ENCODE assay signal across 18 cellular contexts in genomic region chr5:124665625-124666024, GRCh38.
"Had no signal": no experiment of that assay in that cellular context is flagged by ENCODE, and none has a peak within 500 bp of the region (broad histone marks: within the 10 kb centered on the region; RNA-seq: fewer than 3 reads in every experiment).

No MANE protein-coding gene starts in this region.

- H3K4me3 ChIP-seq: sigmoid colon, spleen, upper lobe of right lung had no signal

- DNase-seq: activated CD4-positive, alpha-beta T cell treated with anti-CD3 and anti-CD28 coated beads, Interleukin-2, amount 50 U/mL, for 1 hour; activated CD4-positive, CD25-positive, alpha-beta regulatory T cell treated with anti-CD3 and anti-CD28 coated beads, Interleukin-2, amount 50 U/mL, for 72 hours; activated T-cell treated with anti-CD3 and anti-CD28 coated beads, Interleukin-2, amount 50 U/mL, for 1 hour; aorta; brain microvascular endothelial cell; central memory CD4-positive, alpha-beta T cell; dermis blood vessel endothelial cell; effector CD8-positive, alpha-beta T cell; foreskin melanocyte; hypothalamus; nucleus accumbens; sigmoid colon; spleen; stimulated activated CD4-positive, alpha-beta T cell treated with anti-CD3 and anti-CD28 coated beads, Interleukin-4, amount 100 ng/mL, for 1 hour; stimulated activated naive CD4-positive, alpha-beta T cell; upper lobe of right lung; WERI-Rb-1 had no signal

- H3K27me3 ChIP-seq: brain microvascular endothelial cell, sigmoid colon, spleen, upper lobe of right lung had no signal

- H3K36me3 ChIP-seq: brain microvascular endothelial cell, sigmoid colon, spleen, upper lobe of right lung, WERI-Rb-1 had no signal

- H3K27ac ChIP-seq: brain microvascular endothelial cell, sigmoid colon, spleen, upper lobe of right lung, WERI-Rb-1 had no signal

- H3K27ac Mint-ChIP-seq: activated naive CD4-positive, alpha-beta T cell treated with anti-CD3 and anti-CD28 coated beads, Interleukin-2, amount 50 U/mL, for 72 hours had no signal

- H3K9me3 ChIP-seq: sigmoid colon, spleen, upper lobe of right lung had no signal

- H3K36me3 Mint-ChIP-seq: activated naive CD4-positive, alpha-beta T cell treated with anti-CD3 and anti-CD28 coated beads, Interleukin-2, amount 50 U/mL, for 72 hours had no signal

- H3K9me3 Mint-ChIP-seq: activated naive CD4-positive, alpha-beta T cell treated with anti-CD3 and anti-CD28 coated beads, Interleukin-2, amount 50 U/mL, for 72 hours had no signal
